ENCODE assay signal across 8 cellular contexts in genomic region chr17:81514485-81514734, GRCh38. TPM values are rescaled to one million over a fixed set of nuclear protein-coding genes. Genes with fewer than 3 reads are reported as not detected.
DNase-seq lines count a peak whose midpoint lies in the region; ATAC-seq and TF ChIP-seq lines count a peak whose summit lies in the region.

No MANE protein-coding gene starts in this region.

- intact Hi-C loops in dorsolateral prefrontal cortex (cut with DNase I): loop anchor here (2.0 to 5.0 kb wide), 2 partner anchors 38 kb away; partner anchors contain the start of gene FAAP100 (in 2 of the 2)

- peaks cover 29% of the 10 kb centered on the region for H3K36me3 ChIP-seq in BJ (ENCODE audit: control insufficient read depth, insufficient read depth, low read length)
- peaks cover 31% of the 10 kb centered on the region for H3K36me3 ChIP-seq in KOPT-K1 (ENCODE audit: insufficient read depth, low read length)

- H3K9me3 ChIP-seq in KOPT-K1 (ENCODE audit: insufficient read depth, low read length, poor library complexity, severe bottlenecking): peaks cover 7% of the 10 kb centered on the region

- H3K4me3 ChIP-seq in BJ (ENCODE audit: low read depth, low read length) (peak overlapping the region; percentile 55), dorsolateral prefrontal cortex (peak overlapping the region; percentile 75 to 100 (median 93))

- TF ChIP-seq CTCF in BJ (IDR thresholded peaks at IDR 0.05; ENCODE audit: insufficient read depth, low read depth, low read length): no peak
- TF ChIP-seq CTCF in dorsolateral prefrontal cortex (IDR thresholded peaks at IDR 0.05 in 54 of 56, conservative IDR thresholded peaks at IDR 0.05 in 2 of 56; ENCODE audit: low read depth in 1 of 56, partially characterized antibody in 56 of 56): no peak
- no peak for TF ChIP-seq CTCF in nephron progenitor cell (IDR thresholded peaks at IDR 0.05)

- peaks cover 55% of the 10 kb centered on the region for H3K4me1 Mint-ChIP-seq in nephron progenitor cell

- peak overlapping the region; percentile 74 for H3K4me3 Mint-ChIP-seq in nephron progenitor cell

- DNase-seq in BJ (ENCODE audit: low read depth) (no peak), dorsolateral prefrontal cortex (no peak), nephron progenitor cell (no peak), cerebellar nuclear complex (lab: John Stamatoyannopoulos, UW) (no peak), NCI-H524 (lab: John Stamatoyannopoulos, UW) (no peak), NCI-H2196 (lab: John Stamatoyannopoulos, UW; ENCODE audit: unreplicated experiment) (no peak)

- POLR2A ChIA-PET in BJ (lab: Charles Lee): interaction anchor here (1.5 kb wide), 1 partner anchor 52 kb away, joined by 4 read pairs; no protein-coding TSS in a partner anchor

- peaks cover 5% of the 10 kb centered on the region for H3K9me3 Mint-ChIP-seq in nephron progenitor cell

- H3K27me3 Mint-ChIP-seq in nephron progenitor cell (ENCODE audit: low read depth, poor library complexity): peaks cover 12% of the 10 kb centered on the region

- H3K36me3 Mint-ChIP-seq in nephron progenitor cell (ENCODE audit: low read depth): peaks cover 26% of the 10 kb centered on the region

- H3K27me3 ChIP-seq in BJ (ENCODE audit: control insufficient read depth, insufficient read depth, low read length) (no peaks in the 10 kb centered on the region), dorsolateral prefrontal cortex (peaks cover 0 to 17% (median 6%) of the 10 kb centered on the region in 45 donors)

- H3K27ac Mint-ChIP-seq in nephron progenitor cell: no peak overlapping the region

- H3K27ac ChIP-seq in KOPT-K1 (ENCODE audit: low read depth, low read length, poor library complexity, severe bottlenecking) (peak overlapping the region; percentile 87), dorsolateral prefrontal cortex (peak overlapping the region in 58 of 59 donors; percentile 88 to 100 (median 99))

- CTCF ChIA-PET in BJ (lab: Yijun Ruan, JAX): no interaction called here

- no peak for ATAC-seq in GM18907 (IDR thresholded peaks at IDR 0.05; ENCODE audit: unreplicated experiment)

RNA-seq across cellular contexts. Expression of gene ACTG1, which starts 1.8 kb away (rescaled TPM):
- polyA plus RNA-seq in BJ (2011; rRNA removed): 2,988 and 3,774 TPM in 2 replicates
- 4,016 and 6,647 TPM in 2 replicates for polyA minus RNA-seq in BJ (2011; rRNA and poly(A)+ RNA removed)
- total RNA-seq in dorsolateral prefrontal cortex: 1,000 to 10,000 TPM in 85 of 120 experiments, 100 to 1,000 TPM in 35; 558 to 1,589 (median 1,117) TPM

RNA-seq across cellular contexts. Expression of gene FSCN2, which starts 13.8 kb away (rescaled TPM):
- polyA plus RNA-seq in BJ (2011; rRNA removed): 1.1 and 1.3 TPM in 2 replicates
- polyA minus RNA-seq in BJ (2011; rRNA and poly(A)+ RNA removed): 1.3 and 1.9 TPM in 2 replicates
- 1 to 10 TPM in 111 of 120 experiments, under 1 TPM in 9; 0.52 to 5.1 (median 2.0) TPM for total RNA-seq in dorsolateral prefrontal cortex

RNA-seq across cellular contexts. Expression of gene FAAP100, which starts 37.7 kb away (rescaled TPM):
- polyA plus RNA-seq in BJ (2011; rRNA removed): 7.5 and 11.2 TPM in 2 replicates
- polyA minus RNA-seq in BJ (2011; rRNA and poly(A)+ RNA removed): 9.0 and 10.3 TPM in 2 replicates
- total RNA-seq in dorsolateral prefrontal cortex: 10 to 100 TPM; 11.9 to 29.9 (median 19.3) TPM
